ENCODE assay signal across 25 cellular contexts in the genomic region with DNA sequence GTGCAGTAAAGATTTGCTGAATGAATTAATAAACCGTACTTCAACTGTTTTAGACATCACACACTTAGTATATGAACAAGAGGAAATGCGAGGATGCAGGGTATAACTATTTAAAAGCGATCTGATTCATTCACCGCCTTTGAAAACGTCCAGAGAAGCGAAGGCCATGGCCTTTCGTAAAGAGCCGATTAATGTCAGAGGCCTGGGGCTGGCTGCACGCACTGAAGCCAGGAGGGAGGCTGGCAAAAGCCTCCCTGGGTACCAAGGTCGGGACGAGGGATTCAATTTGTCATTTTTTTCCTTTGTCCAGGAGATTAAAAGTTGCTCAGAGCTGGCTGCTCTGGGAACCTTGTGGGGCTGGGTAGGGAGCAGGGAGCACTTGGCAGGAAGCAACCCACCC.
"Had no signal": no experiment of that assay in that cellular context is flagged by ENCODE, and none has a peak within 500 bp of the region (broad histone marks: within the 10 kb centered on the region; RNA-seq: fewer than 3 reads in every experiment).

No MANE protein-coding gene starts in this region.

- DNase-seq: natural killer cell; pancreas; retina; right cardiac atrium; right lobe of liver; sigmoid colon; small intestine; stimulated activated CD4-positive, alpha-beta T cell treated with anti-CD3 and anti-CD28 coated beads, Interleukin-15, amount 100 ng/mL, for 24 hours; stimulated activated CD4-positive, alpha-beta T cell treated with anti-CD3 and anti-CD28 coated beads, Interleukin-2, amount 100 ng/mL, for 24 hours; stimulated activated CD4-positive, alpha-beta T cell treated with anti-CD3 and anti-CD28 coated beads, Interleukin-2, amount 100 ng/mL, for 48 hours; stimulated activated CD4-positive, alpha-beta T cell treated with anti-CD3 and anti-CD28 coated beads, Interleukin-4, amount 100 ng/mL, for 24 hours; stimulated activated naive B cell treated with anti-CD40 and anti-IgM and Interleukin-4, amounts not matched to agents 10 μg/mL and 1 μg/mL and 100 μg/mL, for 72 hours; stimulated activated naive CD4-positive, alpha-beta T cell treated with Interleukin-2 at 50 U/mL for 16 hours; stomach; thyroid gland; trophoblast cell; upper lobe of left lung had no signal

- H3K27me3 ChIP-seq: neutrophil, pancreas, right lobe of liver, thyroid gland, tibial nerve, upper lobe of left lung, vagina had no signal

- H3K9me3 Mint-ChIP-seq: natural killer cell; nephron; stimulated activated effector memory CD8-positive, alpha-beta T cell treated with anti-CD3 and anti-CD28 coated beads, Interleukin-12 subunit alpha, Interleukin-12 subunit beta, amount 100 ng/mL, for 72 hours; stimulated activated naive CD8-positive, alpha-beta T cell treated with anti-CD3 and anti-CD28 coated beads, Interleukin-15, Interleukin-2, amounts not matched to agents 100 ng/mL and 50 ng/mL, for 24 hours had no signal

- ATAC-seq: natural killer cell; pancreas; right cardiac atrium; right lobe of liver; stimulated activated effector memory CD8-positive, alpha-beta T cell treated with anti-CD3 and anti-CD28 coated beads, Interleukin-12 subunit alpha, Interleukin-12 subunit beta, amount 100 ng/mL, for 72 hours; stimulated activated naive B cell treated with anti-CD40 and anti-IgM and Interleukin-4, amounts not matched to agents 10 μg/mL and 1 μg/mL and 100 μg/mL, for 72 hours had no signal

- H3K36me3 Mint-ChIP-seq: natural killer cell; stimulated activated effector memory CD8-positive, alpha-beta T cell treated with anti-CD3 and anti-CD28 coated beads, Interleukin-12 subunit alpha, Interleukin-12 subunit beta, amount 100 ng/mL, for 72 hours; stimulated activated naive B cell treated with anti-CD40 and anti-IgM and Interleukin-4, amounts not matched to agents 10 μg/mL and 1 μg/mL and 100 μg/mL, for 72 hours had no signal

- H3K4me1 Mint-ChIP-seq: natural killer cell; stimulated activated naive B cell treated with anti-CD40 and anti-IgM and Interleukin-4, amounts not matched to agents 10 μg/mL and 1 μg/mL and 100 μg/mL, for 72 hours had no signal

- H3K4me3 Mint-ChIP-seq: natural killer cell; nephron; stimulated activated effector memory CD8-positive, alpha-beta T cell treated with anti-CD3 and anti-CD28 coated beads, Interleukin-12 subunit alpha, Interleukin-12 subunit beta, amount 100 ng/mL, for 72 hours; stimulated activated naive B cell treated with anti-CD40 and anti-IgM and Interleukin-4, amounts not matched to agents 10 μg/mL and 1 μg/mL and 100 μg/mL, for 72 hours; stimulated activated naive CD8-positive, alpha-beta T cell treated with anti-CD3 and anti-CD28 coated beads, Interleukin-15, Interleukin-2, amounts not matched to agents 100 ng/mL and 50 ng/mL, for 24 hours had no signal

- H3K27me3 Mint-ChIP-seq: stimulated activated naive CD8-positive, alpha-beta T cell treated with anti-CD3 and anti-CD28 coated beads, Interleukin-15, Interleukin-2, amounts not matched to agents 100 ng/mL and 50 ng/mL, for 24 hours had no signal

- H3K27ac ChIP-seq: neutrophil, pancreas, prostate gland, right lobe of liver, sigmoid colon, stomach, thoracic aorta, thyroid gland, tibial nerve, upper lobe of left lung, vagina had no signal

- H3K27ac Mint-ChIP-seq: natural killer cell; nephron; stimulated activated effector memory CD8-positive, alpha-beta T cell treated with anti-CD3 and anti-CD28 coated beads, Interleukin-12 subunit alpha, Interleukin-12 subunit beta, amount 100 ng/mL, for 72 hours; stimulated activated naive B cell treated with anti-CD40 and anti-IgM and Interleukin-4, amounts not matched to agents 10 μg/mL and 1 μg/mL and 100 μg/mL, for 72 hours; stimulated activated naive CD8-positive, alpha-beta T cell treated with anti-CD3 and anti-CD28 coated beads, Interleukin-15, Interleukin-2, amounts not matched to agents 100 ng/mL and 50 ng/mL, for 24 hours had no signal

- H3K9me3 ChIP-seq: neutrophil, pancreas, prostate gland, right lobe of liver, sigmoid colon, stomach, thoracic aorta, thyroid gland, tibial nerve, upper lobe of left lung, vagina had no signal

- H3K4me3 ChIP-seq: pancreas, prostate gland, right lobe of liver, sigmoid colon, stomach, thoracic aorta, thyroid gland, tibial nerve, upper lobe of left lung, vagina had no signal

- H3K4me1 ChIP-seq: pancreas, right lobe of liver, sigmoid colon, stomach, thyroid gland, tibial nerve, upper lobe of left lung had no signal

- H3K36me3 ChIP-seq: neutrophil, pancreas, prostate gland, right lobe of liver, sigmoid colon, stomach, thoracic aorta, thyroid gland, tibial nerve, upper lobe of left lung, vagina had no signal
